ENCODE assay signal across 2 cellular contexts in genomic region chr14:58122546-58122945, GRCh38. TPM values are rescaled to one million over a fixed set of nuclear protein-coding genes. Genes with fewer than 3 reads are reported as not detected.
"Had no signal": no experiment of that assay in that cellular context is flagged by ENCODE, and none has a peak within 500 bp of the region (broad histone marks: within the 10 kb centered on the region; RNA-seq: fewer than 3 reads in every experiment).

No MANE protein-coding gene starts in this region.

RNA-seq across cellular contexts. Expression of gene ARMH4, which starts 29.5 kb away (rescaled TPM):
- total RNA-seq: naive thymus-derived CD8-positive, alpha-beta T cell; natural killer cell treated with Interleukin-12 subunit alpha and Interleukin-12 subunit beta and Interleukin-15 and Interleukin-18, amount 100 ng/mL, for 72 hours had no signal
